ENCODE assay signal across 1 cellular context in genomic region chr2:230956827-230957755, GRCh38.
TF ChIP-seq lines count a peak whose summit lies in the region.

No MANE protein-coding gene starts in this region.

TF ChIP-seq in H1, 55 proteins besides CTCF, POLR2A, EP300 and RAD21 (continued from another document):
- no peak for TF ChIP-seq USF2 (IDR thresholded peaks at IDR 0.05; ENCODE audit: low read length)
- no peak; the same call in 1 of the 2 replicates for TF ChIP-seq POLR2AphosphoS5 (IDR thresholded peaks at IDR 0.05; ENCODE audit: low read depth, low read length)
- no peak for TF ChIP-seq KDM5A (IDR thresholded peaks at IDR 0.05; ENCODE audit: low read length)
- TF ChIP-seq EGR1 (IDR thresholded peaks at IDR 0.05; ENCODE audit: borderline replicate concordance, low read depth, low read length): no peak
- TF ChIP-seq MAX (IDR thresholded peaks at IDR 0.05): peak; percentile 47; the same call in 1 of the 2 replicates
- TF ChIP-seq RNF2 (IDR thresholded peaks at IDR 0.05; ENCODE audit: borderline replicate concordance, low read depth, low read length, missing control alignments, poor library complexity, severe bottlenecking): no peak
- TF ChIP-seq SAP30 (IDR thresholded peaks at IDR 0.05; ENCODE audit: insufficient read depth, insufficient replicate concordance, low read length): no peak
- no peak for TF ChIP-seq ATF3 (IDR thresholded peaks at IDR 0.05; ENCODE audit: insufficient read depth, low read depth, low read length)
- no peak for TF ChIP-seq ZNF274 (IDR thresholded peaks at IDR 0.05; ENCODE audit: borderline replicate concordance, extremely low read depth, low read length)
- no peak for TF ChIP-seq BACH1 (IDR thresholded peaks at IDR 0.05; ENCODE audit: low read length)
- no peak for TF ChIP-seq JUND (IDR thresholded peaks at IDR 0.05; ENCODE audit: low read length)
- TF ChIP-seq YY1 (IDR thresholded peaks at IDR 0.05; ENCODE audit: low read depth, low read length): no peak
- no peak for TF ChIP-seq RXRA (IDR thresholded peaks at IDR 0.05; ENCODE audit: insufficient read depth, low read depth, low read length)
- no peak for TF ChIP-seq BRCA1 (IDR thresholded peaks at IDR 0.05; ENCODE audit: low read depth, low read length)
- TF ChIP-seq TBP (IDR thresholded peaks at IDR 0.05; ENCODE audit: low read depth, low read length): peak; percentile 69
- TF ChIP-seq CBX5 (IDR thresholded peaks at IDR 0.05; ENCODE audit: low read depth, low read length): no peak
- TF ChIP-seq TAF7 (optimal IDR thresholded peaks at IDR 0.05; ENCODE audit: borderline replicate concordance, low read depth, low read length): no peak
TF ChIP-seq in H1: peak in this region for 6.
